ENCODE assay signal across 2 cellular contexts in genomic region chr12:26233620-26234019, GRCh38.
TF ChIP-seq lines count a peak whose summit lies in the region.

No MANE protein-coding gene starts in this region.

TF ChIP-seq in IMR-90, 13 proteins besides CTCF, POLR2A, EP300 and RAD21:
- TF ChIP-seq CEBPB (IDR thresholded peaks at IDR 0.05; ENCODE audit: low read depth, low read length) = peak; percentile 40; the same call in 1 of the 2 replicates
- no peak for TF ChIP-seq BHLHE40 (IDR thresholded peaks at IDR 0.05; ENCODE audit: low read depth, low read length)

TF ChIP-seq in K562, 482 proteins besides CTCF, POLR2A, EP300 and RAD21:
- TF ChIP-seq USF2 (CRISPR knock-in tag; IDR thresholded peaks at IDR 0.05) = peak; percentile 43; the same call in 1 of the 2 replicates
- no peak for TF ChIP-seq ZNF551 (CRISPR knock-in tag; IDR thresholded peaks at IDR 0.05)
- TF ChIP-seq ZNF165 (CRISPR knock-in tag; IDR thresholded peaks at IDR 0.05; ENCODE audit: borderline replicate concordance) = no peak
- no peak for TF ChIP-seq STAT5A (IDR thresholded peaks at IDR 0.05; ENCODE audit: borderline replicate concordance, low read length)
TF ChIP-seq in K562: peak in this region for 1.
